In the genomic region with DNA sequence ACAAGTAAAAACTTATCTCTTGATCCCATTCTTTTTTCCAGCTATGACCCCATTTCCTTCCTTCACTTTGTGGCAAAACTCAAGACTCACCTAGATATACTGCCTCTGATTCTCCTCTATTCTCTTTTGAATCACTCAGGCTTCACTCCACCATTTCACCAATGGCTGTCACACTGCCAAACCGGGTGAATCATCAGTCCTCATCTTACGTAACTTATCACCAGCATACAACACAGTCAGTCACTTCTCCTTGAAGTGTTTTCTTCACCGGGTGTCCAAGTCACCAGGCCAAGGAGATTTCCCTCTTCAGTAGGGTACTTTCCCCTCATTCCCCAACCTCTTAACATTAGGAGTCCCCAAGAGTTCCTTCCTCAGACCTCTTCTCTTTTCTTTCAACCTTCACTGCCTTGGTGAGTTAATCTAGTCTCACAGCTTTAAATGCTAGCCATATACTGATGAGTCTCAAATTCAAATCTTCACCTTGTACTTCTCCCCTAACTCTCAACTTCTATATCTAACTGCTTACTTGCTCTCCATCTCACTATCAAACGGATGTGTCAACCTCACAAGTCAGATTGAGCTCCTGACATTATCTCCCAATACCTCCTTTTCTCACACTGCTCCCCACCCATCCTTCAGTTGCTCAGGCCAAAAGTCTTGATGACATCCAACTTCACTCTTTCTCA, we compare ENCODE assay signal across 1 cellular context.
TF ChIP-seq lines count a peak whose summit lies in the region.

No MANE protein-coding gene starts in this region.

TF ChIP-seq in liver, 16 proteins besides CTCF, POLR2A, EP300 and RAD21 (continued from another document):
- TF ChIP-seq, protein P1, sequence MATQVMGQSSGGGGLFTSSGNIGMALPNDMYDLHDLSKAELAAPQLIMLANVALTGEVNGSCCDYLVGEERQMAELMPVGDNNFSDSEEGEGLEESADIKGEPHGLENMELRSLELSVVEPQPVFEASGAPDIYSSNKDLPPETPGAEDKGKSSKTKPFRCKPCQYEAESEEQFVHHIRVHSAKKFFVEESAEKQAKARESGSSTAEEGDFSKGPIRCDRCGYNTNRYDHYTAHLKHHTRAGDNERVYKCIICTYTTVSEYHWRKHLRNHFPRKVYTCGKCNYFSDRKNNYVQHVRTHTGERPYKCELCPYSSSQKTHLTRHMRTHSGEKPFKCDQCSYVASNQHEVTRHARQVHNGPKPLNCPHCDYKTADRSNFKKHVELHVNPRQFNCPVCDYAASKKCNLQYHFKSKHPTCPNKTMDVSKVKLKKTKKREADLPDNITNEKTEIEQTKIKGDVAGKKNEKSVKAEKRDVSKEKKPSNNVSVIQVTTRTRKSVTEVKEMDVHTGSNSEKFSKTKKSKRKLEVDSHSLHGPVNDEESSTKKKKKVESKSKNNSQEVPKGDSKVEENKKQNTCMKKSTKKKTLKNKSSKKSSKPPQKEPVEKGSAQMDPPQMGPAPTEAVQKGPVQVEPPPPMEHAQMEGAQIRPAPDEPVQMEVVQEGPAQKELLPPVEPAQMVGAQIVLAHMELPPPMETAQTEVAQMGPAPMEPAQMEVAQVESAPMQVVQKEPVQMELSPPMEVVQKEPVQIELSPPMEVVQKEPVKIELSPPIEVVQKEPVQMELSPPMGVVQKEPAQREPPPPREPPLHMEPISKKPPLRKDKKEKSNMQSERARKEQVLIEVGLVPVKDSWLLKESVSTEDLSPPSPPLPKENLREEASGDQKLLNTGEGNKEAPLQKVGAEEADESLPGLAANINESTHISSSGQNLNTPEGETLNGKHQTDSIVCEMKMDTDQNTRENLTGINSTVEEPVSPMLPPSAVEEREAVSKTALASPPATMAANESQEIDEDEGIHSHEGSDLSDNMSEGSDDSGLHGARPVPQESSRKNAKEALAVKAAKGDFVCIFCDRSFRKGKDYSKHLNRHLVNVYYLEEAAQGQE (IDR thresholded peaks at IDR 0.05): no peak
- TF ChIP-seq HNF4G (IDR thresholded peaks at IDR 0.05) (no peak), GABPA (IDR thresholded peaks at IDR 0.05 in 1 of 2, conservative IDR thresholded peaks at IDR 0.05 in 1 of 2) (no peak), FOXA1 (IDR thresholded peaks at IDR 0.05) (no peak), TAF1 (conservative IDR thresholded peaks at IDR 0.05) (no peak), EGR1 (IDR thresholded peaks at IDR 0.05; ENCODE audit: low read depth in 2 of 2) (no peak), RXRA (IDR thresholded peaks at IDR 0.05) (no peak), FOXA2 (IDR thresholded peaks at IDR 0.05) (no peak), HNF4A (conservative IDR thresholded peaks at IDR 0.05) (no peak), JUND (IDR thresholded peaks at IDR 0.05) (peak; percentile 99), YY1 (IDR thresholded peaks at IDR 0.05) (peak; percentile 86), NR2F2 (IDR thresholded peaks at IDR 0.05) (no peak)
- TF ChIP-seq, protein P2, sequence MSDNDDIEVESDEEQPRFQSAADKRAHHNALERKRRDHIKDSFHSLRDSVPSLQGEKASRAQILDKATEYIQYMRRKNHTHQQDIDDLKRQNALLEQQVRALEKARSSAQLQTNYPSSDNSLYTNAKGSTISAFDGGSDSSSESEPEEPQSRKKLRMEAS (IDR thresholded peaks at IDR 0.05): no peak
- TF ChIP-seq, protein P3, sequence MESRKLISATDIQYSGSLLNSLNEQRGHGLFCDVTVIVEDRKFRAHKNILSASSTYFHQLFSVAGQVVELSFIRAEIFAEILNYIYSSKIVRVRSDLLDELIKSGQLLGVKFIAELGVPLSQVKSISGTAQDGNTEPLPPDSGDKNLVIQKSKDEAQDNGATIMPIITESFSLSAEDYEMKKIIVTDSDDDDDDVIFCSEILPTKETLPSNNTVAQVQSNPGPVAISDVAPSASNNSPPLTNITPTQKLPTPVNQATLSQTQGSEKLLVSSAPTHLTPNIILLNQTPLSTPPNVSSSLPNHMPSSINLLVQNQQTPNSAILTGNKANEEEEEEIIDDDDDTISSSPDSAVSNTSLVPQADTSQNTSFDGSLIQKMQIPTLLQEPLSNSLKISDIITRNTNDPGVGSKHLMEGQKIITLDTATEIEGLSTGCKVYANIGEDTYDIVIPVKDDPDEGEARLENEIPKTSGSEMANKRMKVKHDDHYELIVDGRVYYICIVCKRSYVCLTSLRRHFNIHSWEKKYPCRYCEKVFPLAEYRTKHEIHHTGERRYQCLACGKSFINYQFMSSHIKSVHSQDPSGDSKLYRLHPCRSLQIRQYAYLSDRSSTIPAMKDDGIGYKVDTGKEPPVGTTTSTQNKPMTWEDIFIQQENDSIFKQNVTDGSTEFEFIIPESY (IDR thresholded peaks at IDR 0.05): no peak
- TF ChIP-seq, protein P4, sequence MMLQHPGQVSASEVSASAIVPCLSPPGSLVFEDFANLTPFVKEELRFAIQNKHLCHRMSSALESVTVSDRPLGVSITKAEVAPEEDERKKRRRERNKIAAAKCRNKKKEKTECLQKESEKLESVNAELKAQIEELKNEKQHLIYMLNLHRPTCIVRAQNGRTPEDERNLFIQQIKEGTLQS (IDR thresholded peaks at IDR 0.05): peak; percentile 91
